1 cellular context compared by ENCODE assay signal in genomic region chr12:81255947-81256346, GRCh38.
TF ChIP-seq lines count a peak whose summit lies in the region.

No MANE protein-coding gene starts in this region.

TF ChIP-seq in GM23338, 12 proteins besides CTCF, POLR2A, EP300 and RAD21 (continued from another document):
- TF ChIP-seq ZNF462 (CRISPR knock-in tag; IDR thresholded peaks at IDR 0.05), result no peak
- no peak for TF ChIP-seq NANOG (IDR thresholded peaks at IDR 0.05; ENCODE audit: borderline replicate concordance)
- TF ChIP-seq ZNF114 (CRISPR knock-in tag; IDR thresholded peaks at IDR 0.05), result no peak
- TF ChIP-seq CREB1 (CRISPR knock-in tag; IDR thresholded peaks at IDR 0.05; ENCODE audit: low read depth), result no peak
- TF ChIP-seq ZNF331 (CRISPR knock-in tag; IDR thresholded peaks at IDR 0.05; ENCODE audit: low read depth), result no peak
